In genomic region chr9:134304306-134304705, GRCh38 we compare ENCODE assay signal across 1 cellular context.
TF ChIP-seq lines count a peak whose summit lies in the region.

No MANE protein-coding gene starts in this region.

TF ChIP-seq in HepG2, 621 proteins besides CTCF, POLR2A, EP300 and RAD21 (continued from another document):
- TF ChIP-seq RERE (CRISPR knock-in tag; IDR thresholded peaks at IDR 0.05; ENCODE audit: low read depth), result no peak
- no peak for TF ChIP-seq SAP130 (CRISPR knock-in tag; IDR thresholded peaks at IDR 0.05; ENCODE audit: low read depth)
- no peak for TF ChIP-seq TRIM24 (CRISPR knock-in tag; IDR thresholded peaks at IDR 0.05)
- no peak for TF ChIP-seq KDM1A (CRISPR knock-in tag; IDR thresholded peaks at IDR 0.05)
- TF ChIP-seq GABPB1 (CRISPR knock-in tag; IDR thresholded peaks at IDR 0.05), result no peak
- TF ChIP-seq YEATS4 (CRISPR knock-in tag; IDR thresholded peaks at IDR 0.05; ENCODE audit: borderline replicate concordance), result no peak
- no peak for TF ChIP-seq KIAA2018 (CRISPR knock-in tag; IDR thresholded peaks at IDR 0.05; ENCODE audit: borderline replicate concordance)
- TF ChIP-seq BRD4 (CRISPR knock-in tag; IDR thresholded peaks at IDR 0.05), result no peak
- no peak for TF ChIP-seq ZNF691 (CRISPR knock-in tag; IDR thresholded peaks at IDR 0.05; ENCODE audit: borderline replicate concordance, low read depth)
